8 cellular contexts compared by ENCODE assay signal in genomic region chr19:40576181-40576584, GRCh38. TPM values are rescaled to one million over a fixed set of nuclear protein-coding genes. Genes with fewer than 3 reads are reported as not detected.
DNase-seq lines count a peak whose midpoint lies in the region; ATAC-seq and TF ChIP-seq lines count a peak whose summit lies in the region.

No MANE protein-coding gene starts in this region.

- no peaks in the 10 kb centered on the region for H3K9me2 ChIP-seq in PC-3 (replicated peaks; ENCODE audit: low read length)

- peaks cover 11% of the 10 kb centered on the region for H3K36me3 Mint-ChIP-seq in natural killer cell treated with Interleukin-12 subunit alpha and Interleukin-12 subunit beta and Interleukin-15 and Interleukin-18, amount 100 ng/mL, for 72 hours

- H3K27ac Mint-ChIP-seq in natural killer cell treated with Interleukin-12 subunit alpha and Interleukin-12 subunit beta and Interleukin-15 and Interleukin-18, amount 100 ng/mL, for 72 hours: peak overlapping the region; percentile 65 to 89

- intact Hi-C loops in PC-3 (cut with micrococcal nuclease): no loop called here

- CTCF ChIA-PET in PC-3 (lab: Charles Lee): no interaction called here

- H3K4me3 ChIP-seq in PC-3 (ENCODE audit: low read length) (peak overlapping the region; percentile 86), duodenal mucosa (ENCODE audit: low read depth in 1 of 2, low read length in 2 of 2) (peak overlapping the region; percentile 88 to 94)

- no peaks in the 10 kb centered on the region for H4K20me1 ChIP-seq in PC-3 (ENCODE audit: low read length)

- peaks cover 13 to 19% of the 10 kb centered on the region in 2 donors for H3K4me1 Mint-ChIP-seq in natural killer cell treated with Interleukin-12 subunit alpha and Interleukin-12 subunit beta and Interleukin-15 and Interleukin-18, amount 100 ng/mL, for 72 hours (ENCODE audit: low read depth in 2 of 2)

- H3K27ac ChIP-seq in PC-3 (ENCODE audit: low read length) (no peak overlapping the region), duodenal mucosa (ENCODE audit: low read depth, low read length) (no peak overlapping the region)

- no peaks in the 10 kb centered on the region for H3K9me3 Mint-ChIP-seq in natural killer cell treated with Interleukin-12 subunit alpha and Interleukin-12 subunit beta and Interleukin-15 and Interleukin-18, amount 100 ng/mL, for 72 hours

- H3K9ac ChIP-seq in PC-3 (ENCODE audit: low read length) (peak overlapping the region; percentile 77; the same call in 1 of the 2 replicates), duodenal mucosa (ENCODE audit: low read depth in 1 of 2, low read length in 2 of 2) (peak overlapping the region in 1 of 2 donors; percentile 71)

- H3K27me3 ChIP-seq in PC-3 (ENCODE audit: low read length): no peaks in the 10 kb centered on the region
- no peaks in the 10 kb centered on the region for H3K27me3 ChIP-seq in duodenal mucosa (ENCODE audit: control insufficient read depth in 1 of 2, insufficient read depth in 2 of 2, low read length in 2 of 2)

- H3K27me3 Mint-ChIP-seq in natural killer cell treated with Interleukin-12 subunit alpha and Interleukin-12 subunit beta and Interleukin-15 and Interleukin-18, amount 100 ng/mL, for 72 hours: no peaks in the 10 kb centered on the region

- BruUV-seq in PC-3 (replicated peaks; lab: Mats Ljungman, UMichigan): no TSS peak

- H3K36me3 ChIP-seq in PC-3 (ENCODE audit: low read depth, low read length): no peaks in the 10 kb centered on the region
- peaks cover 11 to 13% of the 10 kb centered on the region in 2 donors for H3K36me3 ChIP-seq in duodenal mucosa (ENCODE audit: control insufficient read depth in 1 of 2, insufficient read depth in 2 of 2, low read length in 2 of 2)

- POLR2A ChIA-PET in PC-3 (lab: Charles Lee; ENCODE audit: unreplicated experiment): no interaction called here

- H3K9me3 ChIP-seq in PC-3 (ENCODE audit: low read length) (no peaks in the 10 kb centered on the region), duodenal mucosa (ENCODE audit: control insufficient read depth in 1 of 2, low read length in 2 of 2) (no peaks in the 10 kb centered on the region)

- no peak for TF ChIP-seq CTCF in PC-3 (conservative IDR thresholded peaks at IDR 0.05; ENCODE audit: low read depth, low read length)

- peak; percentile 64 for DNase-seq in D341Med (ENCODE audit: low spot score)
- DNase-seq in PC-3: no peak
- DNase-seq in natural killer cell treated with Interleukin-12 subunit alpha and Interleukin-12 subunit beta and Interleukin-15 and Interleukin-18, amount 100 ng/mL, for 72 hours (ENCODE audit: low spot score): no peak
- DNase-seq in NK-92 treated with Interleukin-12 subunit alpha and Interleukin-12 subunit beta, amount 100 ng/mL, for 24 hours (lab: John Stamatoyannopoulos, UW): no peak
- DNase-seq in NCI-H524 (lab: John Stamatoyannopoulos, UW): no peak

- no peaks in the 10 kb centered on the region for H3F3A ChIP-seq in PC-3 (ENCODE audit: low read length, unreplicated experiment)

- no peaks in the 10 kb centered on the region for H3K79me2 ChIP-seq in PC-3 (ENCODE audit: low read length)

- peak; percentile 17 for ATAC-seq in GM21723 (IDR thresholded peaks at IDR 0.05; ENCODE audit: unreplicated experiment)
- peak; percentile 6; the same call in 1 of the 2 replicates for ATAC-seq in PC-3
- peak; percentile 26 to 39 for ATAC-seq in natural killer cell treated with Interleukin-12 subunit alpha and Interleukin-12 subunit beta and Interleukin-15 and Interleukin-18, amount 100 ng/mL, for 72 hours
- ATAC-seq in GM21360 (IDR thresholded peaks at IDR 0.05; ENCODE audit: unreplicated experiment): no peak

- H3K4me1 ChIP-seq in PC-3 (ENCODE audit: insufficient read depth, low read length): no peaks in the 10 kb centered on the region; the same call in 1 of the 2 replicates
- peaks cover 11 to 14% of the 10 kb centered on the region in 2 donors for H3K4me1 ChIP-seq in duodenal mucosa (ENCODE audit: control insufficient read depth in 1 of 2, insufficient read depth in 2 of 2, low read length in 2 of 2)

- H3K4me2 ChIP-seq in PC-3 (ENCODE audit: low read length): peak overlapping the region; percentile 87

- peak overlapping the region; percentile 93 for H3K4me3 Mint-ChIP-seq in natural killer cell treated with Interleukin-12 subunit alpha and Interleukin-12 subunit beta and Interleukin-15 and Interleukin-18, amount 100 ng/mL, for 72 hours

- H2AFZ ChIP-seq in PC-3 (ENCODE audit: low read length): peak overlapping the region; percentile 85

RNA-seq across cellular contexts. Expression of gene SHKBP1, which starts 0.5 kb away (rescaled TPM):
- total RNA-seq in PC-3 (2014; rRNA removed): 43.0 and 63.2 TPM in 2 replicates
- total RNA-seq in natural killer cell treated with Interleukin-12 subunit alpha and Interleukin-12 subunit beta and Interleukin-15 and Interleukin-18, amount 100 ng/mL, for 72 hours: 100 to 1,000 TPM; 131 to 149 TPM

RNA-seq across cellular contexts. Expression of gene LTBP4, which starts 25.0 kb away (rescaled TPM):
- total RNA-seq in PC-3 (2014; rRNA removed): 8.9 and 16.7 TPM in 2 replicates
- 10 to 100 TPM; 28.1 to 59.0 TPM for total RNA-seq in natural killer cell treated with Interleukin-12 subunit alpha and Interleukin-12 subunit beta and Interleukin-15 and Interleukin-18, amount 100 ng/mL, for 72 hours
